Comparison of ENCODE assay signal across 1 cellular context in genomic region chr9:137365552-137366444, GRCh38.
TF ChIP-seq lines count a peak whose summit lies in the region.

No MANE protein-coding gene starts in this region.

TF ChIP-seq in GM12878, 131 proteins besides CTCF, POLR2A, EP300 and RAD21:
- TF ChIP-seq, protein P1, sequence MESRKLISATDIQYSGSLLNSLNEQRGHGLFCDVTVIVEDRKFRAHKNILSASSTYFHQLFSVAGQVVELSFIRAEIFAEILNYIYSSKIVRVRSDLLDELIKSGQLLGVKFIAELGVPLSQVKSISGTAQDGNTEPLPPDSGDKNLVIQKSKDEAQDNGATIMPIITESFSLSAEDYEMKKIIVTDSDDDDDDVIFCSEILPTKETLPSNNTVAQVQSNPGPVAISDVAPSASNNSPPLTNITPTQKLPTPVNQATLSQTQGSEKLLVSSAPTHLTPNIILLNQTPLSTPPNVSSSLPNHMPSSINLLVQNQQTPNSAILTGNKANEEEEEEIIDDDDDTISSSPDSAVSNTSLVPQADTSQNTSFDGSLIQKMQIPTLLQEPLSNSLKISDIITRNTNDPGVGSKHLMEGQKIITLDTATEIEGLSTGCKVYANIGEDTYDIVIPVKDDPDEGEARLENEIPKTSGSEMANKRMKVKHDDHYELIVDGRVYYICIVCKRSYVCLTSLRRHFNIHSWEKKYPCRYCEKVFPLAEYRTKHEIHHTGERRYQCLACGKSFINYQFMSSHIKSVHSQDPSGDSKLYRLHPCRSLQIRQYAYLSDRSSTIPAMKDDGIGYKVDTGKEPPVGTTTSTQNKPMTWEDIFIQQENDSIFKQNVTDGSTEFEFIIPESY (IDR thresholded peaks at IDR 0.05), result no peak
- TF ChIP-seq TARDBP (IDR thresholded peaks at IDR 0.05; ENCODE audit: borderline replicate concordance) (peak; percentile 39; the same call in 1 of the 2 replicates), YY1 (IDR thresholded peaks at IDR 0.05; ENCODE audit: low read depth, low read length) (no peak)
